17 cellular contexts compared by ENCODE assay signal in the genomic region with DNA sequence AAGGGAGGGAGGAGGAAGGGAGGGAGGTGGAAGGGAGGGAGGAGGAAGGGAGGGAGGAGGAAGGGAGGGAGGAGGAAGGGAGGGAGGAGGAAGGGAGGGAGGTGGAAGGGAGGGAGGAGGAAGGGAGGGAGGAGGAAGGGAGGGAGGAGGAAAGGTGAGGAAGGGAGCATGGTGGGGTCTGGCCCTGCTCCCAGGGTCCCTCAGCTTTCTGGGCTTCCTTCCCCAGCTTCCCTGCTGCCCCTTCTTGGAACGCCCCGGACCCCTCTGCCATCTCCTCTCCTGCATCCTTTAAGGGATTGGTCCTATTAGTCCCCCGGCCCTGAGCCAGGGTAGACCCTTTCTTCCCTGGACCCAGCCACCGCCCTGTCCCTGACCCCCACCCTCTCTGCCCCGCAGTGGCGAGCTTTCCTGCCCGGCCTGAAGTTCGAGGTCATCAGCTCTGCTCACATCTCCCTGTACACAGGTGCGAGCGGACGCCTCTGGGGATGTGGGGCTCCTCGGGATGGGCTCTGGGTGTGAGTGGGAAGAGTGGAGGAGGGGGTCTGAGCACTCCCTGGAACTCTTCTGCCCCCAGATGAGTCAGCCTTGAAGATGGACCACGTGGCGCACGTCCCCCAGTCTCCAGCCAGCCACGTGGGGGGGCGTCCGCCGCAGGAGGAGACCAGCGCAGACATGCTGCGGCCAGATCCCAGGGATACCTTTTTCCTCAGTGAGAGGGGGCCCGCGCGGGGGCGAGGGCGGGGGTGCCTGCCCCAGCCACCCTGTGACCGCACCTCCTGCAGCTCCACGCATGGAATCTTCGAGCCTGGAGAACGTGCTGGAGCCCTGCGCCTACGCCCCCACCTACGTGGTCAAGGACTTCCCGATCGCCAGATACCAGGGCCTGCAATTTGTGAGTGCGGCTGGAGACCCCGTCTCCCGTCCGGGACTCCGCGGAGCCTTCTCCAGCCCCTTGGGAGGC. TPM values are rescaled to one million over a fixed set of nuclear protein-coding genes. Genes with fewer than 3 reads are reported as not detected.
DNase-seq lines count a peak whose midpoint lies in the region; ATAC-seq and TF ChIP-seq lines count a peak whose summit lies in the region.
"Had no signal": no experiment of that assay in that cellular context is flagged by ENCODE, and none has a peak within 500 bp of the region (broad histone marks: within the 10 kb centered on the region; RNA-seq: fewer than 3 reads in every experiment).

No MANE protein-coding gene starts in this region.

- H3K79me2 ChIP-seq in SK-N-SH (ENCODE audit: insufficient read depth): no peaks in the 10 kb centered on the region
- no peaks in the 10 kb centered on the region for H3K79me2 ChIP-seq in osteoblast (ENCODE audit: insufficient read depth, low read length)

- no peaks in the 10 kb centered on the region for H3K9me2 ChIP-seq in SK-N-SH

- H3K9me3 ChIP-seq in SK-N-SH: no peaks in the 10 kb centered on the region
- H3K9me3 ChIP-seq in osteoblast (ENCODE audit: low read depth, low read length): no peaks in the 10 kb centered on the region

- H4K20me1 ChIP-seq in SK-N-SH (ENCODE audit: insufficient read depth): no peaks in the 10 kb centered on the region
- no peaks in the 10 kb centered on the region for H4K20me1 ChIP-seq in osteoblast (ENCODE audit: insufficient read depth, low read length)

- CTCF ChIA-PET in SK-N-SH (lab: Yijun Ruan, JAX): interaction anchor here (2.5 kb wide), 1 partner anchor 21 kb away, joined by 8 read pairs; no protein-coding TSS in a partner anchor

- TF ChIP-seq RAD21 in SK-N-SH (IDR thresholded peaks at IDR 0.05; ENCODE audit: low read length): no peak

- POLR2A ChIA-PET in SK-N-SH (lab: Yijun Ruan, JAX): no interaction called here

- TF ChIP-seq EP300 in SK-N-SH (IDR thresholded peaks at IDR 0.05; ENCODE audit: borderline replicate concordance in 1 of 2, low read depth in 1 of 2, low read length in 1 of 2): no peak

- no peaks in the 10 kb centered on the region for H3K27me3 ChIP-seq in SK-N-SH (ENCODE audit: insufficient read depth)
- H3K27me3 ChIP-seq in osteoblast (ENCODE audit: insufficient read depth, low read length): peaks cover 9% of the 10 kb centered on the region

- DNase-seq in SK-N-SH: peak; percentile 43
- peak; percentile 27 for DNase-seq in D341Med (ENCODE audit: low spot score)
- DNase-seq in osteoblast (ENCODE audit: insufficient read length, low spot score, missing footprints): peak; percentile 80
- no peak for DNase-seq in stimulated activated CD8-positive, alpha-beta memory T cell treated with anti-CD3 and anti-CD28 coated beads, Interleukin-4, amount 100 ng/mL, for 48 hours
- DNase-seq in NCI-H187 treated with DMSO at 0.1 percent for 48 hours (lab: John Stamatoyannopoulos, UW): no peak
- DNase-seq: Calu3, DMS153, NCI-H1048, NCI-H1417, NCI-H1694, NCI-H2081, NCI-H2227 treated with DMSO at 0.1 percent for 48 hours, NCI-H526 treated with DMSO at 0.1 percent for 48 hours had no signal

- no peak overlapping the region for H3K9ac ChIP-seq in SK-N-SH

- no peak overlapping the region for H2AFZ ChIP-seq in SK-N-SH (ENCODE audit: low read depth)
- H2AFZ ChIP-seq in osteoblast (ENCODE audit: low read length): no peak overlapping the region

- H3K27ac ChIP-seq in SK-N-SH (ENCODE audit: low read depth in 2 of 2, low read length in 1 of 2) (no peak overlapping the region), angular gyrus (ENCODE audit: low read depth, low read length) (peak overlapping the region; percentile 19), osteoblast (ENCODE audit: low read depth, low read length) (no peak overlapping the region)

- H3K36me3 ChIP-seq in SK-N-SH (replicated peaks in 1 of 2; ENCODE audit: control insufficient read depth in 1 of 2, insufficient read depth in 2 of 2, low read length in 1 of 2): peaks cover 0 to 25% of the 10 kb centered on the region in 2 experiments
- no peaks in the 10 kb centered on the region for H3K36me3 ChIP-seq in osteoblast (ENCODE audit: insufficient read depth, low read length)

- TF ChIP-seq CTCF in SK-N-SH (IDR thresholded peaks at IDR 0.05) (no peak), osteoblast (IDR thresholded peaks at IDR 0.05; ENCODE audit: extremely low read depth, low read depth, low read length) (no peak)

- H3K4me2 ChIP-seq in SK-N-SH (no peak overlapping the region), osteoblast (ENCODE audit: insufficient read depth, low read length) (no peak overlapping the region)

- ATAC-seq in SK-N-SH treated with all-trans-retinoic acid at 6 μM for 48 hours: no peak
- ATAC-seq: Panc1 had no signal

- H3K4me1 ChIP-seq in SK-N-SH (ENCODE audit: control insufficient read depth in 1 of 2, insufficient read depth in 2 of 2, low read depth in 1 of 2, low read length in 1 of 2): peaks cover 0 to 14% of the 10 kb centered on the region in 2 experiments; a peak in 1 of 4 replicates
- no peaks in the 10 kb centered on the region for H3K4me1 ChIP-seq in osteoblast (ENCODE audit: insufficient read depth, low read length)

- no peaks in the 10 kb centered on the region for H3F3A ChIP-seq in SK-N-SH (replicated peaks; ENCODE audit: insufficient read depth)

- WGBS in SK-N-SH (ENCODE audit: low lambda C conversion rate): 92% methylated on average over 21 of the region's 41 CpGs

- H3K4me3 ChIP-seq in SK-N-SH (ENCODE audit: low read depth in 2 of 2, low read length in 1 of 2) (no peak overlapping the region), osteoblast (ENCODE audit: insufficient read depth, low read length) (no peak overlapping the region)

TF ChIP-seq in SK-N-SH, 30 proteins besides CTCF, POLR2A, EP300 and RAD21:
- no peak for TF ChIP-seq MEF2A (IDR thresholded peaks at IDR 0.05; ENCODE audit: borderline replicate concordance, low read depth)
- TF ChIP-seq MXI1 (IDR thresholded peaks at IDR 0.05; ENCODE audit: low read depth, low read length): no peak
- TF ChIP-seq GATA2 (CRISPR knock-in tag; IDR thresholded peaks at IDR 0.05): no peak
- TF ChIP-seq, protein P1, sequence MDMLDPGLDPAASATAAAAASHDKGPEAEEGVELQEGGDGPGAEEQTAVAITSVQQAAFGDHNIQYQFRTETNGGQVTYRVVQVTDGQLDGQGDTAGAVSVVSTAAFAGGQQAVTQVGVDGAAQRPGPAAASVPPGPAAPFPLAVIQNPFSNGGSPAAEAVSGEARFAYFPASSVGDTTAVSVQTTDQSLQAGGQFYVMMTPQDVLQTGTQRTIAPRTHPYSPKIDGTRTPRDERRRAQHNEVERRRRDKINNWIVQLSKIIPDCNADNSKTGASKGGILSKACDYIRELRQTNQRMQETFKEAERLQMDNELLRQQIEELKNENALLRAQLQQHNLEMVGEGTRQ (IDR thresholded peaks at IDR 0.05; ENCODE audit: borderline replicate concordance, low read depth, low read length): no peak

TF ChIP-seq in SK-N-SH treated with all-trans-retinoic acid at 6 μM for 48 hours, 23 proteins besides CTCF, POLR2A, EP300 and RAD21:
- TF ChIP-seq CSDC2 (CRISPR knock-in tag; IDR thresholded peaks at IDR 0.05) (no peak), ZNF565 (CRISPR knock-in tag; conservative IDR thresholded peaks at IDR 0.05; ENCODE audit: low read depth) (no peak), ZC3H10 (CRISPR knock-in tag; IDR thresholded peaks at IDR 0.05) (no peak), GLIS3 (CRISPR knock-in tag; IDR thresholded peaks at IDR 0.05) (no peak), ZNF8 (CRISPR knock-in tag; IDR thresholded peaks at IDR 0.05) (no peak), OSR1 (CRISPR knock-in tag; IDR thresholded peaks at IDR 0.05) (no peak), ZFP30 (CRISPR knock-in tag; IDR thresholded peaks at IDR 0.05) (no peak), ISL1 (CRISPR knock-in tag; IDR thresholded peaks at IDR 0.05) (no peak), PPARA (CRISPR knock-in tag; IDR thresholded peaks at IDR 0.05; ENCODE audit: borderline replicate concordance) (no peak), ZNF70 (CRISPR knock-in tag; IDR thresholded peaks at IDR 0.05) (no peak)

RNA-seq across cellular contexts. Expression of gene B4GALNT4, which starts 6.0 kb away (rescaled TPM):
- polyA plus RNA-seq in SK-N-SH (2012; rRNA removed): 58.6 and 66.7 TPM in 2 replicates
- polyA plus RNA-seq in SK-N-SH (2012; cell fraction: cytosol; rRNA removed): 18.8 and 31.2 TPM in 2 replicates
- 380 and 563 TPM in 2 replicates for polyA plus RNA-seq in SK-N-SH (2012; cell fraction: nucleus; rRNA removed)
- 0.88 and 2.2 TPM in 2 replicates for total RNA-seq in osteoblast
- polyA plus RNA-seq: IgD-negative memory B cell had no signal

RNA-seq across cellular contexts. Expression of gene PKP3, which starts 18.7 kb away (rescaled TPM):
- polyA plus RNA-seq in SK-N-SH (2012; rRNA removed): 1.4 and 2.4 TPM in 2 replicates
- polyA plus RNA-seq in SK-N-SH (2012; cell fraction: cytosol; rRNA removed): 0.59 and 0.98 TPM in 2 replicates
- polyA plus RNA-seq in SK-N-SH (2012; cell fraction: nucleus; rRNA removed): 4.2 and 5.2 TPM in 2 replicates
- total RNA-seq in osteoblast: 0.88 and 2.5 TPM in 2 replicates
- polyA plus RNA-seq: IgD-negative memory B cell had no signal

RNA-seq across cellular contexts. Expression of gene SIGIRR, which starts 39.5 kb away (rescaled TPM):
- 22.4 and 32.5 TPM in 2 replicates for polyA plus RNA-seq in SK-N-SH (2012; rRNA removed)
- 12.3 and 16.4 TPM in 2 replicates for polyA plus RNA-seq in SK-N-SH (2012; cell fraction: cytosol; rRNA removed)
- 45.1 and 92.0 TPM in 2 replicates for polyA plus RNA-seq in SK-N-SH (2012; cell fraction: nucleus; rRNA removed)
- total RNA-seq in osteoblast: 10.9 and 14.5 TPM in 2 replicates

RNA-seq across cellular contexts. Expression of gene IFITM3, which starts 54.7 kb away (rescaled TPM):
- polyA plus RNA-seq in SK-N-SH (2012; rRNA removed): 229 and 326 TPM in 2 replicates
- polyA plus RNA-seq in SK-N-SH (2012; cell fraction: cytosol; rRNA removed): 148 and 237 TPM in 2 replicates
- 84.2 and 113 TPM in 2 replicates for polyA plus RNA-seq in SK-N-SH (2012; cell fraction: nucleus; rRNA removed)
- total RNA-seq in osteoblast: 98.4 and 116 TPM in 2 replicates

Comparison
In these comparisons a context has a peak if more than half of its experiments do, and no peak if none do; other contexts are left out.
1. DNase-seq: peak in SK-N-SH (single experiment), D341Med (single experiment) and osteoblast (single experiment); none in stimulated activated CD8-positive, alpha-beta memory T cell treated with anti-CD3 and anti-CD28 coated beads, Interleukin-4, amount 100 ng/mL, for 48 hours (single experiment) and NCI-H187 treated with DMSO at 0.1 percent for 48 hours (single experiment).